25 cellular contexts compared by ENCODE assay signal in genomic region chr1:181416268-181416855, GRCh38.
DNase-seq lines count a peak whose midpoint lies in the region; ATAC-seq lines count a peak whose summit lies in the region.
"Had no signal": no experiment of that assay in that cellular context is flagged by ENCODE, and none has a peak within 500 bp of the region (broad histone marks: within the 10 kb centered on the region; RNA-seq: fewer than 3 reads in every experiment).

No MANE protein-coding gene starts in this region.

- no peak overlapping the region for H3K27ac ChIP-seq in SJCRH30
- H3K27ac ChIP-seq: A549; BLaER1 treated with 17β-estradiol and CSF1 and Interleukin-3, amounts not matched to agents 10 nM and 100 nM; GM23248; Peyer's patch; SK-N-MC had no signal

- no peaks in the 10 kb centered on the region for H3K36me3 Mint-ChIP-seq in activated naive CD4-positive, alpha-beta T cell treated with anti-CD3 and anti-CD28 coated beads, Interleukin-2, amount 50 U/mL, for 72 hours

- H3K4me1 ChIP-seq in SJCRH30: no peaks in the 10 kb centered on the region
- H3K4me1 ChIP-seq: A549; BLaER1 treated with 17β-estradiol and CSF1 and Interleukin-3, amounts not matched to agents 10 nM and 100 nM; Peyer's patch had no signal

- H3K9me3 ChIP-seq in SJCRH30 (replicated peaks): no peaks in the 10 kb centered on the region
- H3K9me3 ChIP-seq: A549, Peyer's patch had no signal

- intact Hi-C loops in cardiac septum (cut with DNase I): no loop called here

- H3K9me3 Mint-ChIP-seq in activated naive CD4-positive, alpha-beta T cell treated with anti-CD3 and anti-CD28 coated beads, Interleukin-2, amount 50 U/mL, for 72 hours: peaks cover 0 to 5% of the 10 kb centered on the region in 2 donors
- H3K9me3 Mint-ChIP-seq: CD4-positive, alpha-beta T cell; H9; HFFc6 had no signal

- H3K36me3 ChIP-seq in SJCRH30 (no peaks in the 10 kb centered on the region), H7 (replicated peaks; ENCODE audit: control insufficient read depth, insufficient read depth, low read length) (no peaks in the 10 kb centered on the region)
- H3K36me3 ChIP-seq: BLaER1 treated with 17β-estradiol and CSF1 and Interleukin-3, amounts not matched to agents 10 nM and 100 nM; Peyer's patch had no signal

- no peak for DNase-seq in activated naive CD4-positive, alpha-beta T cell treated with anti-CD3 and anti-CD28 coated beads, Interleukin-2, amount 50 U/mL, for 72 hours (ENCODE audit: low spot score in 2 of 2)
- DNase-seq in activated naive CD4-positive, alpha-beta T cell treated with Interleukin-2 at 50 U/mL for 16 hours: no peak
- peak; percentile 17 to 38 for DNase-seq in SJCRH30
- DNase-seq in mesenteric fat pad (ENCODE audit: low spot score): peak; percentile 49
- DNase-seq in H7: no peak
- no peak for DNase-seq in cardiac septum (ENCODE audit: low spot score)
- DNase-seq in NCI-H2227 (lab: John Stamatoyannopoulos, UW; ENCODE audit: unreplicated experiment): no peak
- DNase-seq: AML-193; CD4-positive, alpha-beta T cell; GM23248; H9; HFFc6; MV-4-11; NCI-H1105; NCI-H1436 treated with DMSO at 0.1 percent for 48 hours; NCI-H1930; NCI-H2107; NCI-H446 treated with DMSO at 0.1 percent for 48 hours; NCI-H526; Peyer's patch; SHP77 treated with DMSO at 0.1 percent for 48 hours had no signal

- H3K27ac Mint-ChIP-seq in activated naive CD4-positive, alpha-beta T cell treated with anti-CD3 and anti-CD28 coated beads, Interleukin-2, amount 50 U/mL, for 72 hours: no peak overlapping the region
- H3K27ac Mint-ChIP-seq: CD4-positive, alpha-beta T cell; H9; HFFc6 had no signal

- H3K4me3 ChIP-seq in SJCRH30: no peak overlapping the region
- H3K4me3 ChIP-seq in H7 (ENCODE audit: insufficient read depth, low read depth, low read length): no peak overlapping the region
- H3K4me3 ChIP-seq: A549; BLaER1 treated with 17β-estradiol and CSF1 and Interleukin-3, amounts not matched to agents 10 nM and 100 nM; GM23248; K562; Peyer's patch; SK-N-MC had no signal

- no peaks in the 10 kb centered on the region for H3K27me3 ChIP-seq in SJCRH30
- H3K27me3 ChIP-seq in H7 (ENCODE audit: control insufficient read depth, insufficient read depth, low read length): no peaks in the 10 kb centered on the region
- H3K27me3 ChIP-seq: BLaER1 treated with 17β-estradiol and CSF1 and Interleukin-3, amounts not matched to agents 10 nM and 100 nM; Peyer's patch had no signal

- ATAC-seq in activated naive CD4-positive, alpha-beta T cell treated with anti-CD3 and anti-CD28 coated beads, Interleukin-2, amount 50 U/mL, for 72 hours: peak; percentile 57 to 84
- ATAC-seq: A549, K562 had no signal

Comparison
In these comparisons a context has a peak if more than half of its experiments do, and no peak if none do; other contexts are left out.
1. DNase-seq: peak in SJCRH30 (2 of 2) and mesenteric fat pad (single experiment); none in activated naive CD4-positive, alpha-beta T cell treated with anti-CD3 and anti-CD28 coated beads, Interleukin-2, amount 50 U/mL, for 72 hours (0 of 2), activated naive CD4-positive, alpha-beta T cell treated with Interleukin-2 at 50 U/mL for 16 hours (single experiment), H7 (single experiment), cardiac septum (single experiment) and NCI-H2227 (single experiment).